In the genomic region with DNA sequence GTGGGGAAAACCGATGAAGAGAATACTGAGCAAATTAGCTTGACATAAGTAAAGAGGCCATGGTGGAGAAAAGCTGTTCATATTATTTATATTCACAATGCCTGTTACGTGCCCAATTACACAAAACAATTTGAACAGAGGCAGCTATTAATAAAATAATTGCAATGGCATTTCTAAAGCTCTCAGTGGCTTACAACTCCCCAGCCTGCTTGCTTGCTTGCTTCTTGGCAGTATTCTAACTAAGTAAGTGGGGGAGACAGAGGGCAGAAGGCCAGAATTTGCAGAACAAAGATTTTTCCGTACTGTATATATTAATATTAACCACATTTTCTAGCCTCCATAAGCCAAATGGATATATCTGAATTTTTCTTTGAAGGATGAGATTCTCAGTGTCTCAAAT, we compare ENCODE assay signal across 9 cellular contexts.
"Had no signal": no experiment of that assay in that cellular context is flagged by ENCODE, and none has a peak within 500 bp of the region (broad histone marks: within the 10 kb centered on the region; RNA-seq: fewer than 3 reads in every experiment).

No MANE protein-coding gene starts in this region.

- H3K4me3 ChIP-seq: lower lobe of right lung, prostate gland, stomach had no signal

- H3K27me3 ChIP-seq: stomach had no signal

- H3K9me3 ChIP-seq: lower lobe of right lung, prostate gland, stomach had no signal

- DNase-seq: activated CD4-positive, alpha-beta T cell treated with anti-CD3 and anti-CD28 coated beads, Interleukin-2, amount 50 U/mL, for 4 hours; activated CD4-positive, CD25-positive, alpha-beta regulatory T cell treated with anti-CD3 and anti-CD28 coated beads, Interleukin-2, amount 50 U/mL, for 72 hours; activated T-cell treated with anti-CD3 and anti-CD28 coated beads, Interleukin-2, amount 50 U/mL, for 1 hour; amygdala; lower lobe of right lung; naive thymus-derived CD8-positive, alpha-beta T cell; occipital lobe; stomach had no signal

- H3K27ac ChIP-seq: lower lobe of right lung, prostate gland had no signal

- H3K4me1 ChIP-seq: prostate gland had no signal

- ATAC-seq: naive thymus-derived CD8-positive, alpha-beta T cell had no signal

- H3K36me3 ChIP-seq: lower lobe of right lung, prostate gland, stomach had no signal
